Comparison of ENCODE assay signal across 13 cellular contexts in genomic region chr11:69085490-69086095, GRCh38. TPM values are rescaled to one million over a fixed set of nuclear protein-coding genes. Genes with fewer than 3 reads are reported as not detected.
DNase-seq lines count a peak whose midpoint lies in the region; ATAC-seq and TF ChIP-seq lines count a peak whose summit lies in the region.
"Had no signal": no experiment of that assay in that cellular context is flagged by ENCODE, and none has a peak within 500 bp of the region (broad histone marks: within the 10 kb centered on the region; RNA-seq: fewer than 3 reads in every experiment).

No MANE protein-coding gene starts in this region.

- no peak overlapping the region for H3K27ac Mint-ChIP-seq in Calu3 (ENCODE audit: unreplicated experiment)

- peaks cover 0 to 59% (median 22%) of the 10 kb centered on the region in 3 donors for H3K4me1 ChIP-seq in gastroesophageal sphincter
- H3K4me1 ChIP-seq in vagina, result peaks cover 6% of the 10 kb centered on the region

- H3K36me3 ChIP-seq in gastroesophageal sphincter (peaks cover 0 to 84% of the 10 kb centered on the region in 2 donors), vagina (peaks cover 0 to 28% of the 10 kb centered on the region in 2 donors)

- H3K27me3 Mint-ChIP-seq in Calu3 (ENCODE audit: unreplicated experiment), result no peaks in the 10 kb centered on the region

- H3K9me3 ChIP-seq in gastroesophageal sphincter (no peaks in the 10 kb centered on the region), vagina (no peaks in the 10 kb centered on the region)
- H3K9me3 ChIP-seq: BLaER1 treated with 17β-estradiol and CSF1 and Interleukin-3, amounts not matched to agents 10 nM and 100 nM had no signal

- H3K4me1 Mint-ChIP-seq in Calu3 (ENCODE audit: low read depth, unreplicated experiment), result peaks cover 10% of the 10 kb centered on the region

- no peak overlapping the region for H3K4me3 Mint-ChIP-seq in Calu3 (ENCODE audit: low read depth, unreplicated experiment)

- CTCF ChIA-PET in Calu3 (lab: Charles Lee), result no interaction called here

- ATAC-seq in gastroesophageal sphincter (peak; percentile 5), sciatic nerve (peak; percentile 6), GM19397 (IDR thresholded peaks at IDR 0.05; ENCODE audit: unreplicated experiment) (no peak)
- ATAC-seq: Right ventricle myocardium inferior had no signal

- intact Hi-C loops in sciatic nerve (cut with DNase I), result loop anchor here (10.0 kb wide), 1 partner anchor 181 kb away; the partner anchor contains the start of genes IGHMBP2 and MRPL21
- intact Hi-C loops in vagina (cut with DNase I), result loop anchor here (5.0 kb wide), 1 partner anchor 73 kb away; the partner anchor contains the start of gene MRGPRF
- intact Hi-C loops in Calu3 (cut with micrococcal nuclease; ENCODE audit: unreplicated experiment), result loop anchor here (5.0 kb wide), 1 partner anchor 453 kb away; no protein-coding TSS in a partner anchor

- no TSS peak for BruUV-seq in Calu3 (replicated peaks; lab: Mats Ljungman, UMichigan)

- no peak for TF ChIP-seq EP300 in gastroesophageal sphincter (IDR thresholded peaks at IDR 0.05)

- H3K9me3 Mint-ChIP-seq in Calu3 (ENCODE audit: low read depth, unreplicated experiment), result no peaks in the 10 kb centered on the region

- no peak for TF ChIP-seq POLR2A in gastroesophageal sphincter (IDR thresholded peaks at IDR 0.05)
- no peak for TF ChIP-seq POLR2A in vagina (IDR thresholded peaks at IDR 0.05)

- TF ChIP-seq CTCF in gastroesophageal sphincter (IDR thresholded peaks at IDR 0.05), result no peak
- no peak for TF ChIP-seq CTCF in vagina (IDR thresholded peaks at IDR 0.05)
- no peak for TF ChIP-seq CTCF in Calu3 (IDR thresholded peaks at IDR 0.05; ENCODE audit: unreplicated experiment)

- H3K27me3 ChIP-seq in gastroesophageal sphincter, result no peaks in the 10 kb centered on the region
- H3K27me3 ChIP-seq in vagina, result no peaks in the 10 kb centered on the region
- H3K27me3 ChIP-seq: BLaER1 treated with 17β-estradiol and CSF1 and Interleukin-3, amounts not matched to agents 10 nM and 100 nM had no signal

- DNase-seq in sciatic nerve (ENCODE audit: low spot score) (no peak), vagina (ENCODE audit: extremely low spot score in 2 of 2) (no peak), Calu3 (no peak)
- no peak for DNase-seq in stimulated activated CD8-positive, alpha-beta memory T cell treated with anti-CD3 and anti-CD28 coated beads, Interleukin-4, amount 100 ng/mL, for 48 hours
- DNase-seq: DMS79, KG1, NCI-H1105 treated with DMSO at 0.1 percent for 48 hours, NCI-H1694 had no signal

- H3K36me3 Mint-ChIP-seq in Calu3 (ENCODE audit: insufficient read depth, unreplicated experiment), result peaks cover 25% of the 10 kb centered on the region

- no peak overlapping the region for H3K4me3 ChIP-seq in gastroesophageal sphincter
- no peak overlapping the region for H3K4me3 ChIP-seq in vagina
- H3K4me3 ChIP-seq: BLaER1 treated with 17β-estradiol and CSF1 and Interleukin-3, amounts not matched to agents 10 nM and 100 nM had no signal

- H3K27ac ChIP-seq in cingulate gyrus (ENCODE audit: low read depth, low read length), result peak overlapping the region; percentile 39
- H3K27ac ChIP-seq in gastroesophageal sphincter, result peak overlapping the region; percentile 18 to 90 (median 86)
- H3K27ac ChIP-seq in vagina, result peak overlapping the region; percentile 73
- H3K27ac ChIP-seq: BLaER1 treated with 17β-estradiol and CSF1 and Interleukin-3, amounts not matched to agents 10 nM and 100 nM had no signal

- WGBS in gastroesophageal sphincter (ENCODE audit: low coverage in 1 of 2), 2 donors, result no CpG with 5 or more reads among the region's 27 CpGs

RNA-seq across cellular contexts. Expression of gene TPCN2, which starts 36.9 kb away (rescaled TPM):
- 10 to 100 TPM; 16.8 to 33.8 (median 28.3) TPM for total RNA-seq in gastroesophageal sphincter
- 36.2 TPM for total RNA-seq in sciatic nerve
- total RNA-seq in vagina, result 21.1 TPM
- total RNA-seq in Calu3 (2022), result 21.9 and 24.3 TPM in 2 replicates
